In the genomic region with DNA sequence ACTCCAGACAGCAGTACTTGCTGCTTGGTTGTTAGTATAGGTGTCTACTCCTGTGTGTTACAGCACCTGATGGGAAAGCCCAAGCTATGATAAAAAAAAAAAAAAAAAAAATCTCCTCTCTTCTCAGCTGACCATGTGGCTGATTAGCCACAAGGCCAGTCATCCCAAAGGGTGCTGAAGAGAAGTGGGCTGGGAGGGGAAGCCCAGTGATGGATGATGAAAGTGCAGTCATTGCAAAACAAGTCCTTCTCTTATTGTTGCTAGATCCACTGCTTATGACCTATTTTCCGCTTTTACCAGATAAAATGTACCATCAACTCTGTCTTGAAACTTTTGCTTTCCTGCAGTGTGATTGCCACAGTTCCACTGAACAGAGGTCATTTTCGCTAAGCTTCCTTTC, we compare ENCODE assay signal across 27 cellular contexts.
"Had no signal": no experiment of that assay in that cellular context is flagged by ENCODE, and none has a peak within 500 bp of the region (broad histone marks: within the 10 kb centered on the region; RNA-seq: fewer than 3 reads in every experiment).

No MANE protein-coding gene starts in this region.

- H3K4me3 ChIP-seq: adrenal gland, cardiac muscle cell, Peyer's patch, SJSA1 had no signal

- DNase-seq: activated CD4-positive, alpha-beta T cell treated with anti-CD3 and anti-CD28 coated beads, Interleukin-2, amount 10 ng/mL, durations not matched to agents 24 days and 14 days; activated CD4-positive, alpha-beta T cell treated with anti-CD3 and anti-CD28 coated beads, Interleukin-2, amount 50 U/mL, for 48 hours; activated CD8-positive, alpha-beta T cell treated with anti-CD3 and anti-CD28 coated beads, Interleukin-2, amount 10 ng/mL, durations not matched to agents 7 days and 5 days; activated gamma-delta T cell; activated naive CD4-positive, alpha-beta T cell treated with Interleukin-2 at 50 U/mL for 16 hours; activated naive CD8-positive, alpha-beta T cell treated with anti-CD3 and anti-CD28 coated beads, Interleukin-2, amount 10 ng/mL, durations not matched to agents 7 days and 5 days; activated T-cell treated with anti-CD3 and anti-CD28 coated beads, Interleukin-2, amount 50 U/mL, for 24 hours; adrenal gland; anterior cingulate cortex; NCI-H1048; NCI-H1105 treated with DMSO at 0.1 percent for 48 hours; NCI-H1436; NCI-H1694; NCI-H1930; NCI-H345; NCI-H524 treated with DMSO at 0.1 percent for 48 hours; NCI-H748 treated with DMSO at 0.1 percent for 48 hours; NK-92 treated with Interleukin-12 subunit alpha and Interleukin-12 subunit beta, amount 100 ng/mL, for 24 hours; PC-3; Peyer's patch; RPMI8226; SHP77 treated with DMSO at 0.1 percent for 48 hours; SK-N-SH; SW 1271; T1000 had no signal

- ATAC-seq: activated CD8-positive, alpha-beta T cell treated with anti-CD3 and anti-CD28 coated beads, Interleukin-2, amount 10 ng/mL, durations not matched to agents 7 days and 5 days; PC-3 had no signal
